In the genomic region with DNA sequence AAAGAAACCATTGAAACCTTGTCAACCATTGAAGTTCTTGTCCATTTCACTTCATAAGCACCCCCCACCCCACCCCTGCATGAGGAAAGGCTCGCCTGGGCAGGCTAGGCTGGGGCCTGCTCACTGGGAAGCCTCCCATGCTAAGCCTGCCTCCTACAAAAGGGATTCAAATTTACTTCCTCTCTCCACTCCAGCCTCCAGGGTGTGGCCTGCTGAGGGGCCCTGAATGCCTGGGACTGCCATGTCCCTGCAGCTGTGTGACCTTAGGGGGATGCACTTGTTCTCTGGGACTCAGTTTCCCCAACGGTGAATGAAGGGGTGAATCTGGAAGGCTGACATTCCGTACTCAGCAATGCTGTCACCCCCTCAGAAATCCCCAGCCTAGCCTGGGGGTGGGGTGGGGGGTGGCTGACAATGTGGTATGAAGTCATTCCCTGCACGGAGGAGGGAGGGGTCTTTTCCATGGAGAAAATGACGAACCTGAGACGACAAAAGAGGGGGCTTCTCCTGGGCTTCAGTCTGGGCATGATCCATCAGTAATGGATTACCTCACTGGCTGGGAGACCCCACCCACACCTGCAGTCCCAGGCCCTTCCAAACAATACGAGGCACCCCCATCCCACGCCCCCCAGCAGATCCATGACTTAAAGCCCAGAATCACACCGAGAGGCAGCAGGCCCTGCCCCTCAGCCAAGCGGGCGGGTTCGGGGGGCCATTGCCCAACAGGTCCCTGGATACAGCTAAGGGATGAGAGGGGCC, we compare ENCODE assay signal across 9 cellular contexts. TPM values are rescaled to one million over a fixed set of nuclear protein-coding genes. Genes with fewer than 3 reads are reported as not detected.
DNase-seq lines count a peak whose midpoint lies in the region; ATAC-seq and TF ChIP-seq lines count a peak whose summit lies in the region.
"Had no signal": no experiment of that assay in that cellular context is flagged by ENCODE, and none has a peak within 500 bp of the region (broad histone marks: within the 10 kb centered on the region; RNA-seq: fewer than 3 reads in every experiment).

No MANE protein-coding gene starts in this region.

- in situ Hi-C loops in GM23248 (cut with MboI) = no loop called here

- H3K14ac ChIP-seq in trophoblast cell (ENCODE audit: low read length) = peak overlapping the region; percentile 61

- H2AFZ ChIP-seq in GM23248 (peak overlapping the region; percentile 62), trophoblast cell (ENCODE audit: insufficient read depth, low read length, poor library complexity) (peak overlapping the region; percentile 20)

- peak overlapping the region; percentile 73 for H3K9ac ChIP-seq in GM23248
- H3K9ac ChIP-seq in trophoblast cell (ENCODE audit: low read length) = peak overlapping the region; percentile 39

- 31 to 32% methylated on average over 9 to 12 of the region's 12 CpGs for WGBS in GM23248 (ENCODE audit: low coverage in 1 of 2, low lambda C conversion rate in 2 of 2, missing lambda C conversion rate in 2 of 2), 2 experiments
- WGBS in esophagus squamous epithelium, 2 donors = 56 to 57% methylated on average over 2 to 6 of the region's 12 CpGs
- WGBS in trophoblast cell (ENCODE audit: extremely low coverage, insufficient coverage, insufficient read length) = no CpG with 5 or more reads among the region's 12 CpGs

- H2BK5ac ChIP-seq in trophoblast cell (ENCODE audit: low read depth, low read length, poor library complexity) = no peak overlapping the region

- peak overlapping the region; percentile 86 for H3K18ac ChIP-seq in trophoblast cell (ENCODE audit: low read length)

- CTCF ChIA-PET in RWPE1 (lab: Yijun Ruan, JAX) = no interaction called here

- H3K36me3 ChIP-seq in GM23248 (ENCODE audit: low read depth) (no peaks in the 10 kb centered on the region), esophagus squamous epithelium (peaks cover 0 to 29% (median 0%) of the 10 kb centered on the region in 3 donors), trophoblast cell (ENCODE audit: control insufficient read depth in 1 of 2, insufficient read depth in 2 of 2, low read length in 2 of 2) (peaks cover 13 to 25% of the 10 kb centered on the region in 2 experiments)

- H3F3A ChIP-seq in GM23248 (ENCODE audit: insufficient read depth) = no peaks in the 10 kb centered on the region

- peak overlapping the region; percentile 89 for H3K4me3 ChIP-seq in GM23248
- peak overlapping the region; percentile 68 to 88 (median 76) for H3K4me3 ChIP-seq in esophagus squamous epithelium
- H3K4me3 ChIP-seq in trophoblast cell (ENCODE audit: low read depth, low read length) = peak overlapping the region; percentile 86

- H3K27me3 ChIP-seq in GM23248 (replicated peaks; ENCODE audit: insufficient read depth) (no peaks in the 10 kb centered on the region), esophagus squamous epithelium (no peaks in the 10 kb centered on the region), trophoblast cell (ENCODE audit: insufficient read depth, low read length) (no peaks in the 10 kb centered on the region)

- TF ChIP-seq CTCF in RWPE1 (conservative IDR thresholded peaks at IDR 0.05; ENCODE audit: low read depth) = no peak
- TF ChIP-seq CTCF in esophagus squamous epithelium (IDR thresholded peaks at IDR 0.05) = no peak

- peak overlapping the region; percentile 53 for H2BK120ac ChIP-seq in trophoblast cell (ENCODE audit: insufficient read depth, low read length, poor library complexity)

- H3K4me2 ChIP-seq in GM23248 (ENCODE audit: unreplicated experiment) (peak overlapping the region; percentile 62), trophoblast cell (ENCODE audit: low read length) (peak overlapping the region; percentile 90)

- H3K4ac ChIP-seq in trophoblast cell (ENCODE audit: low read depth, low read length) = peak overlapping the region; percentile 19

- no peaks in the 10 kb centered on the region for H4K20me1 ChIP-seq in GM23248 (ENCODE audit: insufficient read depth)

- peak overlapping the region; percentile 35 for H2AK5ac ChIP-seq in trophoblast cell (ENCODE audit: low read length)

- H3K9me3 ChIP-seq in GM23248 (ENCODE audit: low read depth) (no peaks in the 10 kb centered on the region), esophagus squamous epithelium (no peaks in the 10 kb centered on the region), trophoblast cell (ENCODE audit: insufficient read depth, low read depth, low read length) (peaks cover 2% of the 10 kb centered on the region)

- H3K79me1 ChIP-seq in trophoblast cell (ENCODE audit: low read length) = peaks cover 11% of the 10 kb centered on the region

- intact Hi-C loops in esophagus squamous epithelium (cut with DNase I) = no loop called here

- H3K23ac ChIP-seq in trophoblast cell (ENCODE audit: low read length) = no peak overlapping the region

- H4K8ac ChIP-seq in trophoblast cell (ENCODE audit: low read depth, low read length) = no peak overlapping the region

- TF ChIP-seq POLR2A in esophagus squamous epithelium (IDR thresholded peaks at IDR 0.05) = no peak

- no peak overlapping the region for H3K27ac ChIP-seq in GM23248
- peak overlapping the region; percentile 80 for H3K27ac ChIP-seq in RWPE1
- H3K27ac ChIP-seq in esophagus squamous epithelium = peak overlapping the region; percentile 69 to 75 (median 72)
- no peak overlapping the region for H3K27ac ChIP-seq in trophoblast cell (ENCODE audit: low read depth, low read length)

- H3K9me2 ChIP-seq in GM23248 (ENCODE audit: insufficient read depth) = no peaks in the 10 kb centered on the region

- no peak for ATAC-seq in HG03159 (IDR thresholded peaks at IDR 0.05; ENCODE audit: unreplicated experiment)

- H4K91ac ChIP-seq in trophoblast cell (ENCODE audit: low read depth, low read length) = peak overlapping the region; percentile 68

- H3K79me2 ChIP-seq in GM23248 (ENCODE audit: insufficient read depth) = peaks cover 36% of the 10 kb centered on the region
- H3K79me2 ChIP-seq in trophoblast cell (ENCODE audit: control insufficient read depth, insufficient read depth, low read length, poor library complexity) = peaks cover 7% of the 10 kb centered on the region

- H2BK12ac ChIP-seq in trophoblast cell (ENCODE audit: low read length) = peak overlapping the region; percentile 21

- POLR2A ChIA-PET in RWPE1 (lab: Yijun Ruan, JAX; ENCODE audit: low non-redundant PET) = no interaction called here

- DNase-seq in GM23248 (peak; percentile 14), RWPE1 (ENCODE audit: low spot score) (no peak), esophagus squamous epithelium (lab: John Stamatoyannopoulos, UW) (no peak), trophoblast cell (no peak), HK-2 (ENCODE audit: unreplicated experiment) (no peak), NCI-H2107 treated with DMSO at 0.1 percent for 48 hours (lab: John Stamatoyannopoulos, UW; ENCODE audit: unreplicated experiment) (no peak)
- DNase-seq in activated CD4-positive, alpha-beta T cell treated with anti-CD3 and anti-CD28 coated beads, Interleukin-2, amount 50 U/mL, for 4 hours = no peak

- H3K4me1 ChIP-seq in GM23248 (ENCODE audit: insufficient read depth) = peaks cover 4% of the 10 kb centered on the region; the same call in 1 of the 2 replicates
- peaks cover 21 to 82% (median 30%) of the 10 kb centered on the region in 3 donors for H3K4me1 ChIP-seq in esophagus squamous epithelium
- H3K4me1 ChIP-seq in trophoblast cell (ENCODE audit: control insufficient read depth in 1 of 2, insufficient read depth in 2 of 2, low read length in 2 of 2) = peaks cover 20 to 21% of the 10 kb centered on the region in 2 experiments

- no peak overlapping the region for H4K12ac ChIP-seq in trophoblast cell (ENCODE audit: low read depth, low read length)

RNA-seq across cellular contexts. Expression of a gene that starts 1.1 kb away (rescaled TPM):
- total RNA-seq in GM23248 (2014; rRNA removed; shearing (Covaris generic)) = 49.2 and 50.9 TPM in 2 replicates
- 8.5 and 8.6 TPM in 2 replicates for polyA plus RNA-seq in GM23248 (2016; fragmentation: Nextera tagmentation; extraction: Ambion mirVana)
- 10 to 100 TPM; 33.1 to 40.2 (median 38.1) TPM for total RNA-seq in esophagus squamous epithelium
- polyA plus RNA-seq in trophoblast cell (2013) = 68.2 and 71.9 TPM in 2 replicates

RNA-seq across cellular contexts. Expression of a gene that starts 45.2 kb away (rescaled TPM):
- not detected in 2 replicates for total RNA-seq in GM23248 (2014; rRNA removed; shearing (Covaris generic))
- polyA plus RNA-seq in GM23248 (2016; fragmentation: Nextera tagmentation; extraction: Ambion mirVana) = not detected in 2 replicates
- total RNA-seq in esophagus squamous epithelium = not detected
- not detected in 2 replicates for polyA plus RNA-seq in trophoblast cell (2013)
- total RNA-seq: T-helper 1 cell treated with Interleukin-12 subunit alpha and Interleukin-12 subunit beta and Interleukin-4 antibody, amounts not matched to agents 30 ng/mL and 1 ng/mL, for 36 hours had no signal

Comparison
In these comparisons a context has a peak if more than half of its experiments do, and no peak if none do; other contexts are left out.
1. H3K27ac ChIP-seq: peak in RWPE1 (single experiment) and esophagus squamous epithelium (4 of 4); none in GM23248 (single experiment) and trophoblast cell (single experiment).
2. Peak in every context shown above with its lines, with median percentiles within 50 percentile points of each other: H3K4me3 ChIP-seq.